ENCODE assay signal across 1 cellular context in the genomic region with DNA sequence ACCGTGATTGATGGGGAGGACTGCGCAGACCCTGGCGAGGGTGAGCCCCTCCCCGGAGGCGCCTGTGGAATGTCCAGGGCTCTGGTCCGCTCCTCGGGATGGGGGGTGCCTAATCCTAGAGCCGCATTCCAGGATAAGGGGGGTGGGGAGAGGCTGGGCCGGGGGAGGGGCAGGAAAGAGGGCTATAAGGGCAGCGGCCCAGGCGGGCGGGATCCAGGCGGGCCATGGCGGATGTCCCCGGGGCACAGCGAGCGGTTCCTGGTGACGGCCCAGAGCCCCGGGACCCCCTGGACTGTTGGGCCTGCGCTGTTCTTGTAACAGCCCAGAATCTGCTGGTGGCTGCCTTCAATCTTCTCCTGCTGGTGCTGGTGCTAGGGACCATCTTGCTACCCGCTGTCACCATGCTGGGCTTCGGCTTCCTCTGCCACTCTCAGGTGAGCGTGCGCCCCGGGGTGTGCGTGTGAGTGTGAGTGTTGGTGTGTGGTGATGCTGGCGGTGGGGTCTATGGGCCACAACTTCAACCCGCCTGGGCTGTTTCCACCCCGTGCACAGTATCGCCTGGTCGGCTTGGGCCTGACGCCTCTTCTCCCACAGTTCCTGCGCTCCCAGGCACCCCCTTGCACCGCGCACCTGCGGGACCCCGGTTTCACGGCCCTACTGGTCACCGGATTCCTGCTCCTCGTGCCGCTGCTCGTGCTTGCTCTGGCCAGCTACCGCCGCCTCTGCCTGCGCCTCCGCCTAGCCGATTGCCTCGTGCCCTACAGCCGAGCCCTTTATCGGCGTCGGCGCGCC.
A peak's percentile ranks its signal among the peaks of the same experiment; 100 is the strongest.
TF ChIP-seq lines count a peak whose summit lies in the region.

A gene with protein sequence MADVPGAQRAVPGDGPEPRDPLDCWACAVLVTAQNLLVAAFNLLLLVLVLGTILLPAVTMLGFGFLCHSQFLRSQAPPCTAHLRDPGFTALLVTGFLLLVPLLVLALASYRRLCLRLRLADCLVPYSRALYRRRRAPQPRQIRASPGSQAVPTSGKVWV (plus strand): TSS at position 216 of the 792 bp plus-strand sequence. CDS start 9 bp downstream, at position 225.

TF ChIP-seq in GM12878, 131 proteins besides CTCF, POLR2A, EP300 and RAD21 (continued from another document):
- TF ChIP-seq PML (IDR thresholded peaks at IDR 0.05; ENCODE audit: low read length): 0 out of 2 replicates have a peak, but pooled peaks have one; percentile 32
